Comparison of ENCODE assay signal across 8 cellular contexts in the genomic region with DNA sequence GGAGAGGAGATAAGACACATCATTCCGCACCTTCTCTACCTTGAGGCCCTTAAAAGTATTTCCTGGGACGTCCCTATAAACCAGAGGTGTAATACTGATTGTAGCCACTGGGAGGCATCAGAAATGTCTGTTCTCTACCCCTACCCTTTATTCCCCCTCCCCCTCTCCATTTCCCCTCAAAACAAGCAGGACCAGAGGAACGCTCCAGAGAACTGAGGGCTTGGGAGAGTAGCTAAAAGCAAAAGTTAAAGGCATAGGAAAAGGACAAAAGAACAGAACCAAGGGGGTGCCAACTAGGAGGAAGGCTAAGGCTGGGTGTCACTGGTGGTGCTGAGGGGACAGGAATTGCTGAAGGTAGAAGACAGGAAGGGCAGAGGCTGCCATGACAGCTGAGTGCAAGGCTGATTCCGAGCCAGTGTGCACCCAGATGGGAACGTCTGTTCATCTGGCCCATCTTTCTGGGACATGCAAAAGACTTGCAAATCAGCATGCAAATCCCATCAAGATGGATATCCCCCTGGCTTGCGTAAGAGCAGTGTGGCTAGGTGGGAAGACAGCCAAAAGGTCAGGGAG. TPM values are rescaled to one million over a fixed set of nuclear protein-coding genes. Genes with fewer than 3 reads are reported as not detected.
DNase-seq lines count a peak whose midpoint lies in the region; ATAC-seq and TF ChIP-seq lines count a peak whose summit lies in the region.

No MANE protein-coding gene starts in this region.

- H3K4me1 ChIP-seq in BE2C, result no peaks in the 10 kb centered on the region; the same call in 1 of the 2 replicates

- no peaks in the 10 kb centered on the region for H3K9me3 ChIP-seq in BE2C

- peak; percentile 65 for TF ChIP-seq CTCF in BE2C (IDR thresholded peaks at IDR 0.05; ENCODE audit: low read depth, low read length)
- peak; percentile 80 for TF ChIP-seq CTCF in GM12873 (IDR thresholded peaks at IDR 0.05; ENCODE audit: insufficient read depth, low read depth, low read length, missing control alignments)

- DNase-seq in BE2C (peak; percentile 51), NCI-H82 (lab: John Stamatoyannopoulos, UW) (peak; percentile 89), amniotic epithelial cell (ENCODE audit: low read depth) (peak; percentile 56), iPS-NIHi7 (ENCODE audit: extremely low spot score) (peak; percentile 84), superior temporal gyrus (ENCODE audit: extremely low spot score) (peak; percentile 67), NOMO-1 treated with dmso at 0.1 percent for 144 hours (lab: John Stamatoyannopoulos, UW; ENCODE audit: unreplicated experiment) (no peak)

- ATAC-seq in HG02981 (IDR thresholded peaks at IDR 0.05; ENCODE audit: unreplicated experiment), result no peak

- H3K4me3 ChIP-seq in BE2C (ENCODE audit: low read depth, low read length), result no peak overlapping the region

- H3K36me3 ChIP-seq in BE2C, result no peaks in the 10 kb centered on the region

- H3K27me3 ChIP-seq in BE2C, result no peaks in the 10 kb centered on the region

RNA-seq across cellular contexts. Expression of a gene that starts 6.7 kb away (rescaled TPM):
- 31.3 TPM for polyA plus RNA-seq in BE2C (2012; ENCODE audit: insufficient read depth, insufficient read length, low read depth)

RNA-seq across cellular contexts. Expression of a gene that starts 13.1 kb away (rescaled TPM):
- polyA plus RNA-seq in BE2C (2012; ENCODE audit: insufficient read depth, insufficient read length, low read depth), result 43.8 TPM

RNA-seq across cellular contexts. Expression of a gene that starts 16.6 kb away (rescaled TPM):
- polyA plus RNA-seq in BE2C (2012; ENCODE audit: insufficient read depth, insufficient read length, low read depth), result 0.45 TPM

RNA-seq across cellular contexts. Expression of a gene that starts 17.0 kb away (rescaled TPM):
- 6.8 TPM for polyA plus RNA-seq in BE2C (2012; ENCODE audit: insufficient read depth, insufficient read length, low read depth)

RNA-seq across cellular contexts. Expression of a gene that starts 29.8 kb away (rescaled TPM):
- 119 TPM for polyA plus RNA-seq in BE2C (2012; ENCODE audit: insufficient read depth, insufficient read length, low read depth)
